Comparison of ENCODE assay signal across 30 cellular contexts in the genomic region with DNA sequence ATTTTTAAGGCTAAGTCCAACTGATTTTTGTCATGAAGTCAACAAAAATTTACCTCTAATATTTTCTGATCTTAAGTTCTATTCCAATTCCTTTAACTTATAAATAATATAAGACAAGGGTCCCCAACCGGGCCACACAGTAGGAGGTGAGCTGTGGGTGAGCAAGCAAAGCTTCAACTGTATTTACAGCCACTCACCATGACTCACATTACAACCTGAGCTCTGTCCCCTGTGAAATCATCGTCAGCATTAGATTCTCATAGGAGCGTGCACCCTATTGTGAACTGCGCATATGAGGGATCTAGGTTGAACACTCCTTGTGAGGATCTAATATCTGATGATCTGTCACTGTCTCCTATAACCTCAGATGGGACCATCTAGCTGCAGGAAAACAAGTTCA.
"Had no signal": no experiment of that assay in that cellular context is flagged by ENCODE, and none has a peak within 500 bp of the region (broad histone marks: within the 10 kb centered on the region; RNA-seq: fewer than 3 reads in every experiment).

No MANE protein-coding gene starts in this region.

- H3K4me3 Mint-ChIP-seq: activated CD4-positive, alpha-beta T cell treated with anti-CD3 and anti-CD28 coated beads, Interleukin-2, amount 10 ng/mL, durations not matched to agents 24 days and 14 days; activated CD8-positive, alpha-beta T cell treated with anti-CD3 and anti-CD28 coated beads for 36 hours; activated naive CD8-positive, alpha-beta T cell treated with anti-CD3 and anti-CD28 coated beads for 36 hours; activated T-cell treated with anti-CD3 and anti-CD28 coated beads, Interleukin-2, amount 50 U/mL, for 72 hours; activated T-helper 17 cell treated with anti-CD3 and anti-CD28 coated beads, Interleukin-2, amount 50 U/mL, for 72 hours had no signal

- H3K27ac Mint-ChIP-seq: activated CD4-positive, alpha-beta T cell treated with anti-CD3 and anti-CD28 coated beads, Interleukin-2, amount 10 ng/mL, durations not matched to agents 24 days and 14 days; activated CD8-positive, alpha-beta T cell treated with anti-CD3 and anti-CD28 coated beads for 36 hours; activated naive CD8-positive, alpha-beta T cell treated with anti-CD3 and anti-CD28 coated beads for 36 hours; activated T-cell treated with anti-CD3 and anti-CD28 coated beads, Interleukin-2, amount 50 U/mL, for 72 hours; activated T-helper 17 cell treated with anti-CD3 and anti-CD28 coated beads, Interleukin-2, amount 50 U/mL, for 72 hours had no signal

- H3K9me3 ChIP-seq: MG63, SJCRH30 had no signal

- DNase-seq: activated CD4-positive, alpha-beta T cell treated with anti-CD3 and anti-CD28 coated beads, Interleukin-2, amount 10 ng/mL, durations not matched to agents 24 days and 14 days; activated CD4-positive, alpha-beta T cell treated with anti-CD3 and anti-CD28 coated beads, Interleukin-2, amount 50 U/mL, for 4 hours; activated CD8-positive, alpha-beta T cell treated with anti-CD3 and anti-CD28 coated beads for 36 hours; activated effector memory CD4-positive, alpha-beta T cell treated with anti-CD3 and anti-CD28 coated beads, Interleukin-2, amount 50 U/mL, for 16 hours; activated naive CD4-positive, alpha-beta T cell; activated naive CD4-positive, alpha-beta T cell treated with anti-CD3 and anti-CD28 coated beads, Interleukin-2, amount 50 U/mL, for 16 hours; activated naive CD8-positive, alpha-beta T cell treated with anti-CD3 and anti-CD28 coated beads for 36 hours; activated T-cell treated with anti-CD3 and anti-CD28 coated beads, Interleukin-2, amount 50 U/mL, for 1 hour; activated T-cell treated with anti-CD3 and anti-CD28 coated beads, Interleukin-2, amount 50 U/mL, for 72 hours; amniotic stem cell; aorta; brain microvascular endothelial cell; cerebellar nuclear complex; MG63; NCI-H1048; NCI-H1105 treated with DMSO at 0.1 percent for 48 hours; NCI-H1436; NCI-H1694; NCI-H2029; NCI-H345; NCI-H524 treated with DMSO at 0.1 percent for 48 hours; NCI-H748 treated with DMSO at 0.1 percent for 48 hours; NK-92 treated with Interleukin-12 subunit alpha and Interleukin-12 subunit beta, amount 100 ng/mL, for 24 hours; PC-9; SHP77; SJCRH30; T1000 had no signal

- FAIRE-seq: K562 had no signal

- H3K27ac ChIP-seq: brain microvascular endothelial cell, PC-9, SJCRH30, SK-N-MC had no signal

- H3K4me3 ChIP-seq: K562, MG63, PC-9, SJCRH30, SK-N-MC had no signal

- H3K36me3 ChIP-seq: brain microvascular endothelial cell, MG63, SJCRH30 had no signal

- H3K27me3 ChIP-seq: brain microvascular endothelial cell, MG63, SJCRH30 had no signal

- H3K4me1 Mint-ChIP-seq: activated CD4-positive, alpha-beta T cell treated with anti-CD3 and anti-CD28 coated beads, Interleukin-2, amount 10 ng/mL, durations not matched to agents 24 days and 14 days; activated naive CD8-positive, alpha-beta T cell treated with anti-CD3 and anti-CD28 coated beads for 36 hours; activated T-helper 17 cell treated with anti-CD3 and anti-CD28 coated beads, Interleukin-2, amount 50 U/mL, for 72 hours had no signal

- H3K9me3 Mint-ChIP-seq: activated CD4-positive, alpha-beta T cell treated with anti-CD3 and anti-CD28 coated beads, Interleukin-2, amount 10 ng/mL, durations not matched to agents 24 days and 14 days had no signal

- H3K27me3 Mint-ChIP-seq: activated CD4-positive, alpha-beta T cell treated with anti-CD3 and anti-CD28 coated beads, Interleukin-2, amount 10 ng/mL, durations not matched to agents 24 days and 14 days; activated CD8-positive, alpha-beta T cell treated with anti-CD3 and anti-CD28 coated beads for 36 hours; activated naive CD8-positive, alpha-beta T cell treated with anti-CD3 and anti-CD28 coated beads for 36 hours; activated T-helper 17 cell treated with anti-CD3 and anti-CD28 coated beads, Interleukin-2, amount 50 U/mL, for 72 hours had no signal

- H3K36me3 Mint-ChIP-seq: activated naive CD8-positive, alpha-beta T cell treated with anti-CD3 and anti-CD28 coated beads for 36 hours had no signal
